In the genomic region with DNA sequence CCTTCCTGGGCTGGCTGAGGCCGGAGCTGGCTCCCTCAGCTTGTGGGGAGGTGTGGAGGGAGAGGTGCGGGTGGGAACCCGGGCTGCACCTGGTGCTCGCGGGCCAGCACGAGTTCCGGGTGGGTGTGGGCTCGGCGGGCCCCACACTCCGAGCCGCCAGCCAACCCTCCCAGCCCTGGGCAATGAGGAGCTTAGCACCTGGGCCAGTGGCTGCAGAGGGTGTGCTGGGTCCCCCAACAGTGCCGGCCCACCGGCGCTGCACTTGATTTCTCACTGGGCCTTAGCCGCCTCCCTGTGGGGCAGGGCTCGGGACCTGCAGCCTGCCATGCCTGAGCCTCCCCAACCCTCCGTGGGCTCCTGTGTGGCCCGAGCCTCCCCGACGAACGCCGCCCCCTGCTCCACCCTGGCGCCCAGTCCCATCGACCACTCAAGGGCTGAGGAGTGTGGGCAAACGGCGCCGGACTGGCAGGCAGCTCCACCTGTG, we compare ENCODE assay signal across 25 cellular contexts.
"Had no signal": no experiment of that assay in that cellular context is flagged by ENCODE, and none has a peak within 500 bp of the region (broad histone marks: within the 10 kb centered on the region; RNA-seq: fewer than 3 reads in every experiment).

No MANE protein-coding gene starts in this region.

- H3K4me1 ChIP-seq: left ventricle myocardium inferior, pancreas, psoas muscle, right lobe of liver, tibial nerve, vagina had no signal

- H3K27me3 Mint-ChIP-seq: naive thymus-derived CD4-positive, alpha-beta T cell; natural killer cell treated with Interleukin-12 subunit alpha and Interleukin-12 subunit beta and Interleukin-15 and Interleukin-18, amount 100 ng/mL, for 72 hours; stimulated activated naive B cell treated with anti-CD40 and anti-IgM and Interleukin-4, amounts not matched to agents 10 μg/mL and 1 μg/mL and 100 μg/mL, for 72 hours; stimulated activated naive CD8-positive, alpha-beta T cell treated with anti-CD3 and anti-CD28 coated beads, Interleukin-15, Interleukin-2, amounts not matched to agents 100 ng/mL and 50 ng/mL, for 24 hours; type B pancreatic cell had no signal

- H3K4me3 ChIP-seq: hepatocyte, left ventricle myocardium inferior, lung, mucosa of descending colon, pancreas, psoas muscle, right lobe of liver, smooth muscle cell, tibial nerve, vagina had no signal

- H3K36me3 ChIP-seq: left ventricle myocardium inferior, pancreas, right lobe of liver, tibial nerve, vagina had no signal

- DNase-seq: head of caudate nucleus; left colon; left ventricle myocardium inferior; mesendoderm; midbrain; mucosa of descending colon; naive thymus-derived CD4-positive, alpha-beta T cell; psoas muscle; stimulated activated CD4-positive, alpha-beta T cell treated with anti-CD3 and anti-CD28 coated beads, Interleukin-12 subunit alpha, Interleukin-12 subunit beta, amount 100 ng/mL, for 4 hours; stimulated activated CD4-positive, alpha-beta T cell treated with anti-CD3 and anti-CD28 coated beads, Interleukin-15, amount 100 ng/mL, for 24 hours; stimulated activated CD4-positive, alpha-beta T cell treated with anti-CD3 and anti-CD28 coated beads, Interleukin-2, amount 100 ng/mL, for 24 hours; stimulated activated CD4-positive, alpha-beta T cell treated with anti-CD3 and anti-CD28 coated beads, Interleukin-4, amount 100 ng/mL, for 1 hour; stimulated activated naive B cell treated with anti-CD40 and anti-IgM and Interleukin-4, amounts not matched to agents 10 μg/mL and 1 μg/mL and 100 μg/mL, for 72 hours; substantia nigra had no signal

- H3K27me3 ChIP-seq: hepatocyte, pancreas, right lobe of liver, tibial nerve, vagina had no signal

- H3K9me3 ChIP-seq: right lobe of liver had no signal

- ATAC-seq: left colon; mucosa of descending colon; naive thymus-derived CD4-positive, alpha-beta T cell; natural killer cell treated with Interleukin-12 subunit alpha and Interleukin-12 subunit beta and Interleukin-15 and Interleukin-18, amount 100 ng/mL, for 72 hours; pancreas; psoas muscle; right lobe of liver; stimulated activated naive B cell treated with anti-CD40 and anti-IgM and Interleukin-4, amounts not matched to agents 10 μg/mL and 1 μg/mL and 100 μg/mL, for 72 hours had no signal

- H3K36me3 Mint-ChIP-seq: stimulated activated naive B cell treated with anti-CD40 and anti-IgM and Interleukin-4, amounts not matched to agents 10 μg/mL and 1 μg/mL and 100 μg/mL, for 72 hours had no signal

- FAIRE-seq: keratinocyte, pancreas had no signal

- H3K27ac Mint-ChIP-seq: naive thymus-derived CD4-positive, alpha-beta T cell; natural killer cell treated with Interleukin-12 subunit alpha and Interleukin-12 subunit beta and Interleukin-15 and Interleukin-18, amount 100 ng/mL, for 72 hours; stimulated activated naive B cell treated with anti-CD40 and anti-IgM and Interleukin-4, amounts not matched to agents 10 μg/mL and 1 μg/mL and 100 μg/mL, for 72 hours; stimulated activated naive CD8-positive, alpha-beta T cell treated with anti-CD3 and anti-CD28 coated beads, Interleukin-15, Interleukin-2, amounts not matched to agents 100 ng/mL and 50 ng/mL, for 24 hours; type B pancreatic cell had no signal

- H3K27ac ChIP-seq: hepatocyte, left ventricle myocardium inferior, pancreas, psoas muscle, right lobe of liver, tibial nerve, vagina had no signal

- H3K4me3 Mint-ChIP-seq: naive thymus-derived CD4-positive, alpha-beta T cell; natural killer cell treated with Interleukin-12 subunit alpha and Interleukin-12 subunit beta and Interleukin-15 and Interleukin-18, amount 100 ng/mL, for 72 hours; stimulated activated naive B cell treated with anti-CD40 and anti-IgM and Interleukin-4, amounts not matched to agents 10 μg/mL and 1 μg/mL and 100 μg/mL, for 72 hours; stimulated activated naive CD8-positive, alpha-beta T cell treated with anti-CD3 and anti-CD28 coated beads, Interleukin-15, Interleukin-2, amounts not matched to agents 100 ng/mL and 50 ng/mL, for 24 hours; type B pancreatic cell had no signal

- H3K4me1 Mint-ChIP-seq: naive thymus-derived CD4-positive, alpha-beta T cell; stimulated activated naive B cell treated with anti-CD40 and anti-IgM and Interleukin-4, amounts not matched to agents 10 μg/mL and 1 μg/mL and 100 μg/mL, for 72 hours had no signal
